Comparison of ENCODE assay signal across 8 cellular contexts in genomic region chr9:134025606-134026541, GRCh38. TPM values are rescaled to one million over a fixed set of nuclear protein-coding genes. Genes with fewer than 3 reads are reported as not detected.
DNase-seq lines count a peak whose midpoint lies in the region; ATAC-seq and TF ChIP-seq lines count a peak whose summit lies in the region.

No MANE protein-coding gene starts in this region.

- intact Hi-C loops in activated T-helper 2 cell treated with anti-CD3 and anti-CD28 coated beads, Interferon-gamma antibody, Interleukin-2, Interleukin-4, amounts not matched to agents 10 μg/mL and 5 μg/mL and 100 μg/mL, durations not matched to agents 14 hours and 24 hours and 36 hours (cut with micrococcal nuclease): loop anchor here (1.0 to 10.0 kb wide), 4 partner anchors 33 to 138 kb away; partner anchors contain the start of genes BRD3, RNU6ATAC and VAV2
- intact Hi-C loops in transverse colon (cut with DNase I; ENCODE audit: low total_unique reads): no loop called here

- peaks cover 3% of the 10 kb centered on the region for H3K36me3 Mint-ChIP-seq in activated T-helper 2 cell treated with anti-CD3 and anti-CD28 coated beads, Interferon-gamma antibody, Interleukin-2, Interleukin-4, amounts not matched to agents 10 μg/mL and 5 μg/mL and 100 μg/mL, durations not matched to agents 14 hours and 24 hours and 36 hours (ENCODE audit: low read depth)

- WGBS in transverse colon (ENCODE audit: low coverage in 1 of 2), 2 donors: 18 to 100% methylated on average over 1 to 53 of the region's 66 CpGs

- H4K20me1 ChIP-seq in osteoblast (ENCODE audit: insufficient read depth, low read length): peaks cover 3% of the 10 kb centered on the region

- no peaks in the 10 kb centered on the region for H3K9me3 ChIP-seq in osteoblast (ENCODE audit: low read depth, low read length)
- H3K9me3 ChIP-seq in transverse colon: no peaks in the 10 kb centered on the region

- peaks cover 3% of the 10 kb centered on the region for H3K79me2 ChIP-seq in osteoblast (ENCODE audit: insufficient read depth, low read length)

- H3K27ac Mint-ChIP-seq in activated T-helper 2 cell treated with anti-CD3 and anti-CD28 coated beads, Interferon-gamma antibody, Interleukin-2, Interleukin-4, amounts not matched to agents 10 μg/mL and 5 μg/mL and 100 μg/mL, durations not matched to agents 14 hours and 24 hours and 36 hours: no peak overlapping the region

- peak; percentile 31 for TF ChIP-seq CTCF in AG09309 (IDR thresholded peaks at IDR 0.05; ENCODE audit: control insufficient read depth, insufficient read depth, low read depth, low read length, missing control alignments)
- peak; percentile 35 for TF ChIP-seq CTCF in foreskin keratinocyte (conservative IDR thresholded peaks at IDR 0.05)
- TF ChIP-seq CTCF in osteoblast (IDR thresholded peaks at IDR 0.05; ENCODE audit: extremely low read depth, low read depth, low read length): peak; percentile 10
- peak in 3 of 5 experiments; percentile 15 to 28 (median 17) for TF ChIP-seq CTCF in transverse colon (IDR thresholded peaks at IDR 0.05)

- H3K27me3 ChIP-seq in foreskin keratinocyte (no peaks in the 10 kb centered on the region), osteoblast (ENCODE audit: insufficient read depth, low read length) (peaks cover 5% of the 10 kb centered on the region), transverse colon (no peaks in the 10 kb centered on the region)

- H3K27ac ChIP-seq in foreskin keratinocyte: no peak overlapping the region
- H3K27ac ChIP-seq in osteoblast (ENCODE audit: low read depth, low read length): no peak overlapping the region
- H3K27ac ChIP-seq in transverse colon: peak overlapping the region; percentile 78 to 89 (median 85)

- H3K36me3 ChIP-seq in osteoblast (ENCODE audit: insufficient read depth, low read length) (peaks cover 15% of the 10 kb centered on the region), transverse colon (no peaks in the 10 kb centered on the region)

- TF ChIP-seq POLR2A in transverse colon (IDR thresholded peaks at IDR 0.05): no peak

- no peak for TF ChIP-seq EP300 in transverse colon (IDR thresholded peaks at IDR 0.05; ENCODE audit: low read depth)

- no peak for DNase-seq in AG09309 (ENCODE audit: low read depth)
- DNase-seq in OCI-M1 (lab: John Stamatoyannopoulos, UW): peak; percentile 36
- peak; percentile 43 for DNase-seq in activated T-helper 2 cell treated with anti-CD3 and anti-CD28 coated beads, Interferon-gamma antibody, Interleukin-2, Interleukin-4, amounts not matched to agents 10 μg/mL and 5 μg/mL and 100 μg/mL, durations not matched to agents 14 hours and 24 hours and 36 hours (ENCODE audit: low spot score)
- DNase-seq in foreskin keratinocyte: peak; percentile 8 to 32
- peak; percentile 93 for DNase-seq in osteoblast (ENCODE audit: insufficient read length, low spot score, missing footprints)
- DNase-seq in transverse colon: peak; percentile 45

- peak overlapping the region; percentile 83 for H3K4me2 ChIP-seq in osteoblast (ENCODE audit: insufficient read depth, low read length)

- H3K4me1 ChIP-seq in foreskin keratinocyte (no peaks in the 10 kb centered on the region), osteoblast (ENCODE audit: insufficient read depth, low read length) (peaks cover 12% of the 10 kb centered on the region), transverse colon (peaks cover 0 to 17% (median 11%) of the 10 kb centered on the region in 4 donors)

- peak overlapping the region; percentile 44 for H2AFZ ChIP-seq in osteoblast (ENCODE audit: low read length)

- peaks cover 4% of the 10 kb centered on the region for H3K4me1 Mint-ChIP-seq in activated T-helper 2 cell treated with anti-CD3 and anti-CD28 coated beads, Interferon-gamma antibody, Interleukin-2, Interleukin-4, amounts not matched to agents 10 μg/mL and 5 μg/mL and 100 μg/mL, durations not matched to agents 14 hours and 24 hours and 36 hours (ENCODE audit: low read depth)

- in situ Hi-C loops in transverse colon (cut with MboI; ENCODE audit: low pct_ligation_motif_present in 1 of 4, low pct_unique_long_range_greater_than_20kb in 1 of 4, low sequenced_read_pairs in 3 of 4): no loop called here

- peaks cover 3% of the 10 kb centered on the region for H3K27me3 Mint-ChIP-seq in activated T-helper 2 cell treated with anti-CD3 and anti-CD28 coated beads, Interferon-gamma antibody, Interleukin-2, Interleukin-4, amounts not matched to agents 10 μg/mL and 5 μg/mL and 100 μg/mL, durations not matched to agents 14 hours and 24 hours and 36 hours (ENCODE audit: low read depth)

- peak overlapping the region; percentile 72 for H3K4me3 Mint-ChIP-seq in activated T-helper 2 cell treated with anti-CD3 and anti-CD28 coated beads, Interferon-gamma antibody, Interleukin-2, Interleukin-4, amounts not matched to agents 10 μg/mL and 5 μg/mL and 100 μg/mL, durations not matched to agents 14 hours and 24 hours and 36 hours (ENCODE audit: low read depth)

- H3K4me3 ChIP-seq in AG09309 (ENCODE audit: control insufficient read depth, low read depth, low read length) (peak overlapping the region; percentile 89), osteoblast (ENCODE audit: insufficient read depth, low read length) (peak overlapping the region; percentile 73), transverse colon (peak overlapping the region; percentile 91 to 98 (median 94))

- no peaks in the 10 kb centered on the region for H3K9me3 Mint-ChIP-seq in activated T-helper 2 cell treated with anti-CD3 and anti-CD28 coated beads, Interferon-gamma antibody, Interleukin-2, Interleukin-4, amounts not matched to agents 10 μg/mL and 5 μg/mL and 100 μg/mL, durations not matched to agents 14 hours and 24 hours and 36 hours

- peak; percentile 31 for ATAC-seq in GM18861 (IDR thresholded peaks at IDR 0.05; ENCODE audit: unreplicated experiment)
- peak; percentile 32 for ATAC-seq in HG03097 (IDR thresholded peaks at IDR 0.05; ENCODE audit: low FRiP score, unreplicated experiment)
- peak; percentile 29 for ATAC-seq in foreskin keratinocyte

RNA-seq across cellular contexts. Expression of gene BRD3OS, which starts 0.6 kb away (rescaled TPM):
- total RNA-seq in activated T-helper 2 cell treated with anti-CD3 and anti-CD28 coated beads, Interferon-gamma antibody, Interleukin-2, Interleukin-4, amounts not matched to agents 10 μg/mL and 5 μg/mL and 100 μg/mL, durations not matched to agents 14 hours and 24 hours and 36 hours: 12.3 and 15.8 TPM in 2 replicates
- total RNA-seq in foreskin keratinocyte (15.7 and 17.0 TPM in 2 replicates), osteoblast (23.0 and 26.1 TPM in 2 replicates), transverse colon (1 to 10 TPM; 3.2 to 6.6 (median 4.4) TPM)
- polyA plus RNA-seq in foreskin keratinocyte: 12.0 and 13.7 TPM in 2 replicates

RNA-seq across cellular contexts. Expression of gene VAV2, which starts 33.8 kb away (rescaled TPM):
- 8.6 TPM in 2 replicates for total RNA-seq in activated T-helper 2 cell treated with anti-CD3 and anti-CD28 coated beads, Interferon-gamma antibody, Interleukin-2, Interleukin-4, amounts not matched to agents 10 μg/mL and 5 μg/mL and 100 μg/mL, durations not matched to agents 14 hours and 24 hours and 36 hours
- 31.8 and 45.1 TPM in 2 replicates for total RNA-seq in foreskin keratinocyte
- 19.4 and 24.1 TPM in 2 replicates for polyA plus RNA-seq in foreskin keratinocyte
- total RNA-seq in osteoblast: 8.0 and 8.8 TPM in 2 replicates
- 10 to 100 TPM in 3 of 4 donors, 1 to 10 TPM in 1; 8.2 to 52.4 (median 24.5) TPM for total RNA-seq in transverse colon

RNA-seq across cellular contexts. Expression of gene BRD3, which starts 42.0 kb away (rescaled TPM):
- total RNA-seq in activated T-helper 2 cell treated with anti-CD3 and anti-CD28 coated beads, Interferon-gamma antibody, Interleukin-2, Interleukin-4, amounts not matched to agents 10 μg/mL and 5 μg/mL and 100 μg/mL, durations not matched to agents 14 hours and 24 hours and 36 hours: 37.4 and 43.3 TPM in 2 replicates
- total RNA-seq in foreskin keratinocyte (8.4 and 10.7 TPM in 2 replicates), osteoblast (6.9 and 10.9 TPM in 2 replicates), transverse colon (10 to 100 TPM; 14.5 to 21.3 (median 17.2) TPM)
- 5.2 and 5.9 TPM in 2 replicates for polyA plus RNA-seq in foreskin keratinocyte

Comparison
In these comparisons a context has a peak if more than half of its experiments do, and no peak if none do; other contexts are left out.
1. H3K27ac ChIP-seq: peak in transverse colon (4 of 4); none in foreskin keratinocyte (single experiment) and osteoblast (single experiment).
2. Peak in every context shown above with its lines, with median percentiles within 50 percentile points of each other: H3K4me3 ChIP-seq, CTCF ChIP-seq and ATAC-seq.